18 cellular contexts compared by ENCODE assay signal in genomic region chr11:31607914-31608313, GRCh38.
A peak's percentile ranks its signal among the peaks of the same experiment; 100 is the strongest.
DNase-seq lines count a peak whose midpoint lies in the region; ATAC-seq and TF ChIP-seq lines count a peak whose summit lies in the region.
"Had no signal": no experiment of that assay in that cellular context is flagged by ENCODE, and none has a peak within 500 bp of the region (broad histone marks: within the 10 kb centered on the region; RNA-seq: fewer than 3 reads in every experiment).

No MANE protein-coding gene starts in this region.

- H3K36me3 Mint-ChIP-seq in nephron progenitor cell (ENCODE audit: low read depth) (no peaks in the 10 kb centered on the region), Caco-2 (ENCODE audit: insufficient read depth, unreplicated experiment) (no peaks in the 10 kb centered on the region)

- H2BK120ac ChIP-seq in neuronal stem cell (ENCODE audit: low read depth, low read length) = no peak overlapping the region

- no peak overlapping the region for H4K8ac ChIP-seq in neuronal stem cell (ENCODE audit: low read depth, low read length)

- no peaks in the 10 kb centered on the region for H3K9me3 Mint-ChIP-seq in nephron progenitor cell
- no peaks in the 10 kb centered on the region for H3K9me3 Mint-ChIP-seq in Caco-2 (ENCODE audit: unreplicated experiment)
- H3K9me3 Mint-ChIP-seq: GM23338, H9 had no signal

- no peak overlapping the region for H4K91ac ChIP-seq in neuronal stem cell (ENCODE audit: low read depth, low read length, poor library complexity)

- H3K9ac ChIP-seq in BLaER1 (no peak overlapping the region), DND-41 (ENCODE audit: low read depth, low read length) (no peak overlapping the region), neuronal stem cell (ENCODE audit: low read depth, low read length, poor library complexity) (no peak overlapping the region)

- no peak overlapping the region for H3K27ac ChIP-seq in BLaER1
- H3K27ac ChIP-seq in DND-41 (ENCODE audit: low read length) = no peak overlapping the region; the same call in 1 of the 2 replicates
- H3K27ac ChIP-seq in neuronal stem cell (replicated peaks; ENCODE audit: low read length) = no peak overlapping the region
- H3K27ac ChIP-seq: A549 had no signal

- no peaks in the 10 kb centered on the region for H3K79me1 ChIP-seq in neuronal stem cell (ENCODE audit: low read depth, low read length)

- no peaks in the 10 kb centered on the region for H3K27me3 Mint-ChIP-seq in nephron progenitor cell (ENCODE audit: low read depth, poor library complexity)
- H3K27me3 Mint-ChIP-seq in Caco-2 (ENCODE audit: insufficient read depth, unreplicated experiment) = no peaks in the 10 kb centered on the region
- H3K27me3 Mint-ChIP-seq: CD4-positive, alpha-beta memory T cell had no signal

- H3K4ac ChIP-seq in neuronal stem cell (ENCODE audit: low read length) = no peak overlapping the region

- no CpG with 5 or more reads among the region's 3 CpGs for WGBS in neuronal stem cell (ENCODE audit: extremely low coverage in 2 of 2, insufficient read length in 2 of 2, insufficient replicate concordance in 1 of 2), 2 donors

- H3K4me1 ChIP-seq in BLaER1 (peaks cover 24% of the 10 kb centered on the region), DND-41 (ENCODE audit: insufficient read depth, low read length) (peaks cover 10% of the 10 kb centered on the region), Caco-2 (no peaks in the 10 kb centered on the region), neuronal stem cell (ENCODE audit: control insufficient read depth in 2 of 2, insufficient read depth in 1 of 2, low read depth in 1 of 2, low read length in 2 of 2) (no peaks in the 10 kb centered on the region)
- H3K4me1 ChIP-seq: A549 had no signal

- no peak overlapping the region for H2BK12ac ChIP-seq in neuronal stem cell (ENCODE audit: low read length)

- POLR2A ChIA-PET in Caco-2 (lab: Charles Lee) = no interaction called here

- intact Hi-C loops in Caco-2 (cut with micrococcal nuclease; ENCODE audit: unreplicated experiment) = no loop called here

- H3K4me3 Mint-ChIP-seq in nephron progenitor cell (no peak overlapping the region), Caco-2 (ENCODE audit: unreplicated experiment) (no peak overlapping the region)
- H3K4me3 Mint-ChIP-seq: CD14-positive monocyte; CD4-positive, alpha-beta memory T cell; GM23338; H9 had no signal

- TF ChIP-seq CTCF in DND-41 (IDR thresholded peaks at IDR 0.05; ENCODE audit: borderline replicate concordance, extremely low read depth, low read length, poor library complexity, severe bottlenecking) = no peak
- no peak for TF ChIP-seq CTCF in nephron progenitor cell (IDR thresholded peaks at IDR 0.05)
- TF ChIP-seq CTCF in Caco-2 (IDR thresholded peaks at IDR 0.05; ENCODE audit: insufficient read depth in 1 of 2, low read depth in 1 of 2, low read length in 1 of 2, severe bottlenecking in 1 of 2, unreplicated experiment in 1 of 2) = no peak

- H3K4me3 ChIP-seq in BLaER1 = no peak overlapping the region
- no peak overlapping the region for H3K4me3 ChIP-seq in DND-41 (ENCODE audit: low read depth in 1 of 2, low read length in 2 of 2)
- H3K4me3 ChIP-seq in Caco-2 (ENCODE audit: low read depth, low read length) = no peak overlapping the region
- H3K4me3 ChIP-seq in neuronal stem cell (ENCODE audit: low read length in 2 of 2) = no peak overlapping the region
- H3K4me3 ChIP-seq: A549, GM23338 had no signal

- H3K4me2 ChIP-seq in BLaER1 = peak overlapping the region; percentile 44
- no peak overlapping the region for H3K4me2 ChIP-seq in DND-41 (ENCODE audit: insufficient read depth, low read length)
- no peak overlapping the region for H3K4me2 ChIP-seq in neuronal stem cell (ENCODE audit: insufficient read depth, low read length, poor library complexity, severe bottlenecking)
- H3K4me2 ChIP-seq: A549, GM23338 had no signal

- BruUV-seq in Caco-2 (replicated peaks; lab: Mats Ljungman, UMichigan) = no TSS peak

- H4K20me1 ChIP-seq in BLaER1 = no peaks in the 10 kb centered on the region
- no peaks in the 10 kb centered on the region for H4K20me1 ChIP-seq in DND-41 (ENCODE audit: insufficient read depth, low read length)

- no peaks in the 10 kb centered on the region for H3K27me3 ChIP-seq in BLaER1
- no peaks in the 10 kb centered on the region for H3K27me3 ChIP-seq in DND-41 (ENCODE audit: insufficient read depth, low read length, poor library complexity)
- no peaks in the 10 kb centered on the region for H3K27me3 ChIP-seq in Caco-2 (replicated peaks; ENCODE audit: control insufficient read depth, insufficient read depth, low read length)
- no peaks in the 10 kb centered on the region for H3K27me3 ChIP-seq in neuronal stem cell (ENCODE audit: control insufficient read depth in 3 of 3, insufficient read depth in 3 of 3, low read depth in 1 of 3, low read length in 3 of 3)

- H2BK5ac ChIP-seq in neuronal stem cell (ENCODE audit: low read length) = no peak overlapping the region

- H2AK5ac ChIP-seq in neuronal stem cell (ENCODE audit: low read depth, low read length) = no peak overlapping the region

- H3K9me3 ChIP-seq in BLaER1 (0 out of 2 replicates have a peak, but pooled peaks cover 6% of the 10 kb centered on the region), DND-41 (ENCODE audit: insufficient read depth, low read length, severe bottlenecking) (no peaks in the 10 kb centered on the region), Caco-2 (no peaks in the 10 kb centered on the region), neuronal stem cell (replicated peaks in 1 of 2; ENCODE audit: control insufficient read depth in 2 of 2, insufficient read depth in 1 of 2, low read depth in 1 of 2, low read length in 2 of 2) (no peaks in the 10 kb centered on the region)
- H3K9me3 ChIP-seq: A549 had no signal

- no peak overlapping the region for H2AFZ ChIP-seq in DND-41 (ENCODE audit: low read depth, low read length)
- H2AFZ ChIP-seq in neuronal stem cell (ENCODE audit: low read length) = no peak overlapping the region
- H2AFZ ChIP-seq: GM23338 had no signal

- H3K4me1 Mint-ChIP-seq in nephron progenitor cell = no peaks in the 10 kb centered on the region
- no peaks in the 10 kb centered on the region for H3K4me1 Mint-ChIP-seq in Caco-2 (ENCODE audit: low read depth, unreplicated experiment)

- no peak overlapping the region for H3K14ac ChIP-seq in neuronal stem cell (ENCODE audit: low read length)

- H3K23ac ChIP-seq in neuronal stem cell (ENCODE audit: low read depth, low read length, poor library complexity) = no peak overlapping the region

- H3K27ac Mint-ChIP-seq in nephron progenitor cell (peak overlapping the region; percentile 34), Caco-2 (ENCODE audit: unreplicated experiment) (no peak overlapping the region)
- H3K27ac Mint-ChIP-seq: CD4-positive, alpha-beta memory T cell; GM23338 had no signal

- no peak overlapping the region for H3K18ac ChIP-seq in neuronal stem cell (ENCODE audit: low read length)

- H3K79me2 ChIP-seq in DND-41 (ENCODE audit: insufficient read depth, low read length) = no peaks in the 10 kb centered on the region

- CTCF ChIA-PET in Caco-2 (lab: Charles Lee) = no interaction called here

- DNase-seq in DND-41 (peak; percentile 22), KBM-7 (peak; percentile 59), nephron progenitor cell (no peak), Caco-2 (no peak), DMS114 treated with DMSO at 0.1 percent for 48 hours (lab: John Stamatoyannopoulos, UW; ENCODE audit: unreplicated experiment) (no peak), neuronal stem cell (ENCODE audit: low spot score) (no peak)
- no peak for DNase-seq in activated CD4-positive, CD25-positive, alpha-beta regulatory T cell (lab: John Stamatoyannopoulos, UW)
- DNase-seq: 8988T; CD4-positive, alpha-beta memory T cell; COR-L47; DMS79; GF-D8; H9 had no signal

- in situ Hi-C loops in KBM-7 (cut with MboI; ENCODE audit: low pct_unique_long_range_greater_than_20kb, low sequenced_read_pairs) = no loop called here

- ATAC-seq in DND-41 (ENCODE audit: insufficient read depth, low read depth) = peak; percentile 83
- ATAC-seq: A549, GM23338, HCT116 had no signal

- H3K36me3 ChIP-seq in BLaER1 (no peaks in the 10 kb centered on the region; the same call in 1 of the 2 replicates), DND-41 (ENCODE audit: insufficient read depth, low read length) (no peaks in the 10 kb centered on the region), Caco-2 (ENCODE audit: control insufficient read depth, insufficient read depth, low read length) (no peaks in the 10 kb centered on the region), neuronal stem cell (replicated peaks in 1 of 2; ENCODE audit: control insufficient read depth in 2 of 2, insufficient read depth in 2 of 2, low read length in 2 of 2) (no peaks in the 10 kb centered on the region)

- H2BK15ac ChIP-seq in neuronal stem cell (ENCODE audit: low read length) = no peak overlapping the region

Comparison
In these comparisons a context has a peak if more than half of its experiments do, and no peak if none do; other contexts are left out.
1. DNase-seq: peak in DND-41 (single experiment) and KBM-7 (single experiment); none in nephron progenitor cell (single experiment), Caco-2 (0 of 2), activated CD4-positive, CD25-positive, alpha-beta regulatory T cell (0 of 4), DMS114 treated with DMSO at 0.1 percent for 48 hours (single experiment) and neuronal stem cell (single experiment).